Comparison of ENCODE assay signal across 15 cellular contexts in genomic region chr6:48560408-48560807, GRCh38.
DNase-seq lines count a peak whose midpoint lies in the region; ATAC-seq and TF ChIP-seq lines count a peak whose summit lies in the region.
"Had no signal": no experiment of that assay in that cellular context is flagged by ENCODE, and none has a peak within 500 bp of the region (broad histone marks: within the 10 kb centered on the region; RNA-seq: fewer than 3 reads in every experiment).

No MANE protein-coding gene starts in this region.

- no peaks in the 10 kb centered on the region for H3K9me2 ChIP-seq in OCI-LY7 (ENCODE audit: insufficient read depth, low read length)

- ATAC-seq in foreskin keratinocyte (peak; percentile 94), left ventricle myocardium superior (no peak)
- ATAC-seq: A549 had no signal

- intact Hi-C loops in left ventricle myocardium superior (cut with micrococcal nuclease) (no loop called here), OCI-LY7 (cut with micrococcal nuclease; ENCODE audit: unreplicated experiment) (no loop called here)

- POLR2A ChIA-PET in OCI-LY7 (lab: Charles Lee): interaction anchor here (0.7 kb wide), 1 partner anchor 20 kb away, joined by 3 read pairs; no protein-coding TSS in a partner anchor

- H3K27ac ChIP-seq in foreskin keratinocyte: no peak overlapping the region
- no peak overlapping the region for H3K27ac ChIP-seq in OCI-LY7 (ENCODE audit: low read depth, low read length, poor library complexity, severe bottlenecking)
- H3K27ac ChIP-seq: A549 had no signal

- H3K4me2 ChIP-seq in OCI-LY7 (ENCODE audit: low read length): no peak overlapping the region
- H3K4me2 ChIP-seq: A549 had no signal

- CTCF ChIA-PET in OCI-LY7 (lab: Charles Lee; ENCODE audit: unreplicated experiment): no interaction called here

- H3K36me3 ChIP-seq in OCI-LY7 (ENCODE audit: insufficient read depth, low read length): no peaks in the 10 kb centered on the region

- H3K79me2 ChIP-seq in OCI-LY7 (ENCODE audit: insufficient read depth, low read depth, low read length): no peaks in the 10 kb centered on the region

- H3K9me3 ChIP-seq in OCI-LY7 (ENCODE audit: low read length): no peaks in the 10 kb centered on the region
- H3K9me3 ChIP-seq: A549, Caco-2 had no signal

- no peak overlapping the region for H3K4me3 ChIP-seq in OCI-LY7 (ENCODE audit: low read depth, low read length, poor library complexity, severe bottlenecking)
- H3K4me3 ChIP-seq: A549, lung had no signal

- H3K27me3 ChIP-seq in foreskin keratinocyte: peaks cover 3% of the 10 kb centered on the region

- TF ChIP-seq CTCF in foreskin keratinocyte (conservative IDR thresholded peaks at IDR 0.05) (no peak), OCI-LY7 (conservative IDR thresholded peaks at IDR 0.05; ENCODE audit: low read length) (no peak)

- H3K4me1 ChIP-seq in foreskin keratinocyte: peaks cover 9% of the 10 kb centered on the region
- no peaks in the 10 kb centered on the region for H3K4me1 ChIP-seq in OCI-LY7 (ENCODE audit: insufficient read depth, low read length, poor library complexity, severe bottlenecking)
- H3K4me1 ChIP-seq: A549, Caco-2 had no signal

- no TSS peak for BruUV-seq in OCI-LY7 (replicated peaks; lab: Mats Ljungman, UMichigan)

- H4K20me1 ChIP-seq in OCI-LY7 (ENCODE audit: insufficient read depth, low read length): no peaks in the 10 kb centered on the region

- DNase-seq in A172 (ENCODE audit: low spot score): peak; percentile 42
- peak; percentile 23 for DNase-seq in HPDE6-E6E7 (ENCODE audit: extremely low spot score)
- peak; percentile 10 for DNase-seq in amniotic stem cell (lab: John Stamatoyannopoulos, UW)
- peak; percentile 33 to 67 for DNase-seq in foreskin keratinocyte
- no peak for DNase-seq in Ammon's horn (ENCODE audit: low spot score)
- DNase-seq in mesenteric fat pad (ENCODE audit: low spot score): no peak
- DNase-seq in left ventricle myocardium superior: no peak
- no peak for DNase-seq in OCI-LY7 (ENCODE audit: low spot score)
- DNase-seq: activated CD4-positive, alpha-beta T cell treated with anti-CD3 and anti-CD28 coated beads, Interleukin-2, amount 50 U/mL, for 1 hour; Caco-2; NCI-H1436 treated with DMSO at 0.1 percent for 48 hours; NCI-H510A; nucleus accumbens had no signal

- H2AFZ ChIP-seq in OCI-LY7 (ENCODE audit: low read length): no peak overlapping the region

Comparison
In these comparisons a context has a peak if more than half of its experiments do, and no peak if none do; other contexts are left out.
1. DNase-seq: peak in A172 (single experiment), HPDE6-E6E7 (single experiment), amniotic stem cell (single experiment) and foreskin keratinocyte (2 of 2); none in Ammon's horn (single experiment), mesenteric fat pad (single experiment), left ventricle myocardium superior (single experiment) and OCI-LY7 (single experiment).